In genomic region chr1:198157241-198157846, GRCh38 we compare ENCODE assay signal across 1 cellular context.
TF ChIP-seq lines count a peak whose summit lies in the region.

No MANE protein-coding gene starts in this region.

TF ChIP-seq in GM12878, 131 proteins besides CTCF, POLR2A, EP300 and RAD21 (continued from another document):
- TF ChIP-seq LARP7 (IDR thresholded peaks at IDR 0.05) = no peak; the same call in none of the 2 replicates
- TF ChIP-seq RB1 (IDR thresholded peaks at IDR 0.05; ENCODE audit: borderline replicate concordance) = no peak
- no peak for TF ChIP-seq BMI1 (IDR thresholded peaks at IDR 0.05; ENCODE audit: borderline replicate concordance)
- TF ChIP-seq MAX (IDR thresholded peaks at IDR 0.05; ENCODE audit: low read depth, low read length) = no peak
- no peak for TF ChIP-seq DPF2 (IDR thresholded peaks at IDR 0.05)
- TF ChIP-seq FOXK2 (IDR thresholded peaks at IDR 0.05) = no peak
- no peak for TF ChIP-seq USF1 (IDR thresholded peaks at IDR 0.05; ENCODE audit: borderline replicate concordance, extremely low read length, insufficient read depth, low read depth, low read length)
- 0 out of 2 replicates have a peak, but pooled peaks have one; percentile 51 for TF ChIP-seq HDGF (IDR thresholded peaks at IDR 0.05)
- TF ChIP-seq ZBTB33 (IDR thresholded peaks at IDR 0.05) = no peak
- TF ChIP-seq ATF7 (IDR thresholded peaks at IDR 0.05; ENCODE audit: low read depth) = 0 out of 2 replicates have a peak, but pooled peaks have one; percentile 60
- peak; percentile 65; the same call in 1 of the 2 replicates for TF ChIP-seq NBN (IDR thresholded peaks at IDR 0.05)
- no peak for TF ChIP-seq MEF2B (IDR thresholded peaks at IDR 0.05; ENCODE audit: partially characterized antibody, poor library complexity, severe bottlenecking)
- peak; percentile 74; the same call in 1 of the 2 replicates for TF ChIP-seq MLLT1 (IDR thresholded peaks at IDR 0.05)
- no peak for TF ChIP-seq SREBF1 (IDR thresholded peaks at IDR 0.05; ENCODE audit: low read length)
- peak; percentile 41 for TF ChIP-seq BCL3 (IDR thresholded peaks at IDR 0.05; ENCODE audit: borderline replicate concordance, insufficient read depth, low read depth, low read length, poor library complexity, severe bottlenecking)
- no peak for TF ChIP-seq SRF (IDR thresholded peaks at IDR 0.05; ENCODE audit: low read depth in 2 of 2, low read length in 2 of 2)
- TF ChIP-seq CHD2 (IDR thresholded peaks at IDR 0.05; ENCODE audit: borderline replicate concordance, low read depth, low read length) = peak; percentile 72; the same call in 1 of the 2 replicates
- TF ChIP-seq SUZ12 (IDR thresholded peaks at IDR 0.05; ENCODE audit: unreplicated experiment) = no peak
- TF ChIP-seq ATF2 (IDR thresholded peaks at IDR 0.05; ENCODE audit: low read length) = no peak
- TF ChIP-seq ZNF687 (IDR thresholded peaks at IDR 0.05) = no peak; the same call in 1 of the 2 replicates
- no peak for TF ChIP-seq CBX5 (IDR thresholded peaks at IDR 0.05; ENCODE audit: low read depth)
- no peak for TF ChIP-seq STAT3 (IDR thresholded peaks at IDR 0.05; ENCODE audit: low read depth, low read length)
- TF ChIP-seq IKZF2 (IDR thresholded peaks at IDR 0.05) = peak; percentile 76 to 77
- no peak for TF ChIP-seq PAX8 (IDR thresholded peaks at IDR 0.05)
- no peak for TF ChIP-seq YBX1 (IDR thresholded peaks at IDR 0.05)
